15 cellular contexts compared by ENCODE assay signal in genomic region chr3:121482651-121483050, GRCh38.
DNase-seq lines count a peak whose midpoint lies in the region; ATAC-seq and TF ChIP-seq lines count a peak whose summit lies in the region.
"Had no signal": no experiment of that assay in that cellular context is flagged by ENCODE, and none has a peak within 500 bp of the region (broad histone marks: within the 10 kb centered on the region; RNA-seq: fewer than 3 reads in every experiment).

No MANE protein-coding gene starts in this region.

- no peaks in the 10 kb centered on the region for H3K27me3 Mint-ChIP-seq in T-helper 2 cell treated with Interferon-gamma antibody and Interleukin-4, amounts not matched to agents 5 μg/mL and 100 μg/mL, for 36 hours (ENCODE audit: low read depth)

- no peak for TF ChIP-seq CTCF in fibroblast of pulmonary artery (IDR thresholded peaks at IDR 0.05; ENCODE audit: low read length, missing control alignments)

- H3K4me3 Mint-ChIP-seq in T-helper 2 cell treated with Interferon-gamma antibody and Interleukin-4, amounts not matched to agents 5 μg/mL and 100 μg/mL, for 36 hours: no peak overlapping the region

- H3K9me3 Mint-ChIP-seq in T-helper 2 cell treated with Interferon-gamma antibody and Interleukin-4, amounts not matched to agents 5 μg/mL and 100 μg/mL, for 36 hours: no peaks in the 10 kb centered on the region

- H3K36me3 Mint-ChIP-seq in T-helper 2 cell treated with Interferon-gamma antibody and Interleukin-4, amounts not matched to agents 5 μg/mL and 100 μg/mL, for 36 hours (ENCODE audit: low read depth): peaks cover 45% of the 10 kb centered on the region

- H3K4me1 Mint-ChIP-seq in T-helper 2 cell treated with Interferon-gamma antibody and Interleukin-4, amounts not matched to agents 5 μg/mL and 100 μg/mL, for 36 hours (ENCODE audit: low read depth): peaks cover 6% of the 10 kb centered on the region

- no peak for DNase-seq in T-helper 2 cell treated with Interferon-gamma antibody and Interleukin-4, amounts not matched to agents 5 μg/mL and 100 μg/mL, for 36 hours (ENCODE audit: low spot score)
- no peak for DNase-seq in T-helper 2 cell
- peak; percentile 75 for DNase-seq in fibroblast of pulmonary artery (ENCODE audit: low read depth)
- DNase-seq in stromal cell of bone marrow (ENCODE audit: low read depth): peak; percentile 36
- DNase-seq in SW480 (ENCODE audit: low spot score): no peak
- DNase-seq in stimulated activated naive CD4-positive, alpha-beta T cell (lab: John Stamatoyannopoulos, UW): no peak
- DNase-seq: adrenal gland, DMS79 treated with DMSO at 0.1 percent for 48 hours, MG63, NCI-H2227 treated with DMSO at 0.1 percent for 48 hours, right cardiac atrium had no signal

- peak; percentile 81 for ATAC-seq in SK-N-SH treated with all-trans-retinoic acid at 6 μM for 48 hours
- ATAC-seq in GM19467 (IDR thresholded peaks at IDR 0.05; ENCODE audit: unreplicated experiment): no peak
- ATAC-seq: right cardiac atrium, Right ventricle myocardium inferior had no signal

- H3K27ac Mint-ChIP-seq in T-helper 2 cell treated with Interferon-gamma antibody and Interleukin-4, amounts not matched to agents 5 μg/mL and 100 μg/mL, for 36 hours: peak overlapping the region; percentile 2

- no peak overlapping the region for H3K4me3 ChIP-seq in fibroblast of pulmonary artery (replicated peaks; ENCODE audit: low read depth, low read length)
- H3K4me3 ChIP-seq: adrenal gland, MG63, thoracic aorta had no signal

TF ChIP-seq in SK-N-SH treated with all-trans-retinoic acid at 6 μM for 48 hours, 23 proteins besides CTCF, POLR2A, EP300 and RAD21:
- TF ChIP-seq ISL1 (CRISPR knock-in tag; IDR thresholded peaks at IDR 0.05) (no peak), CREB5 (CRISPR knock-in tag; IDR thresholded peaks at IDR 0.05; ENCODE audit: low read depth) (no peak), PATZ1 (CRISPR knock-in tag; IDR thresholded peaks at IDR 0.05; ENCODE audit: borderline replicate concordance) (no peak), GLIS3 (CRISPR knock-in tag; IDR thresholded peaks at IDR 0.05) (no peak), POU6F1 (CRISPR knock-in tag; IDR thresholded peaks at IDR 0.05; ENCODE audit: borderline replicate concordance, low read depth) (no peak), ESRRG (CRISPR knock-in tag; IDR thresholded peaks at IDR 0.05) (no peak), ZNF565 (CRISPR knock-in tag; conservative IDR thresholded peaks at IDR 0.05; ENCODE audit: low read depth) (no peak), BACH2 (CRISPR knock-in tag; IDR thresholded peaks at IDR 0.05; ENCODE audit: borderline replicate concordance) (no peak), PPARA (CRISPR knock-in tag; IDR thresholded peaks at IDR 0.05; ENCODE audit: borderline replicate concordance) (no peak), ZFP30 (CRISPR knock-in tag; IDR thresholded peaks at IDR 0.05) (no peak), TOX (CRISPR knock-in tag; IDR thresholded peaks at IDR 0.05; ENCODE audit: borderline replicate concordance) (no peak), OSR1 (CRISPR knock-in tag; IDR thresholded peaks at IDR 0.05) (no peak)

Comparison
In these comparisons a context has a peak if more than half of its experiments do, and no peak if none do; other contexts are left out.
1. DNase-seq: peak in fibroblast of pulmonary artery (single experiment) and stromal cell of bone marrow (single experiment); none in T-helper 2 cell treated with Interferon-gamma antibody and Interleukin-4, amounts not matched to agents 5 μg/mL and 100 μg/mL, for 36 hours (single experiment), T-helper 2 cell (0 of 5), SW480 (single experiment) and stimulated activated naive CD4-positive, alpha-beta T cell (0 of 6).